1 cellular context compared by ENCODE assay signal in the genomic region with DNA sequence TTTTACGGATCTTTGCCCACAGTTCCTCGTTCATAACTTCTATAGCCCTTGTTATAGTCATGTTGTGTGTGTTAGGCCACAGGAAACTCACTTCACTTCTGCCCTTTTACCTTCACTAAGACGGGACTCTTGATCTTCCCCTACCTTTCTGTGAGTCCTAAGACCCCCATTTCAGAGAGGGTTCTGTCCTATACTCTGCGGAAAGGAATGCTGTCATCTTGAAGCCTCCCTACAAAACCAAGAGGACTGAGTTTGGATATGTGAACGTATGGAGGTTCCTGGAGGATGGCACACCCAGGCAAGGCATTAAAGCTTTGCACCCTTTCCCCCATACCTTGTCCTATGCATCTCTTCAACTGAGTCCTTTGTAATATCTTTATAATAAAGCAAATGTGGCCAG.
TF ChIP-seq lines count a peak whose summit lies in the region.

No MANE protein-coding gene starts in this region.

TF ChIP-seq in HepG2, 621 proteins besides CTCF, POLR2A, EP300 and RAD21:
- peak; percentile 29; the same call in 1 of the 2 replicates for TF ChIP-seq ZC3H13 (CRISPR knock-in tag; IDR thresholded peaks at IDR 0.05)
- TF ChIP-seq, protein P1, sequence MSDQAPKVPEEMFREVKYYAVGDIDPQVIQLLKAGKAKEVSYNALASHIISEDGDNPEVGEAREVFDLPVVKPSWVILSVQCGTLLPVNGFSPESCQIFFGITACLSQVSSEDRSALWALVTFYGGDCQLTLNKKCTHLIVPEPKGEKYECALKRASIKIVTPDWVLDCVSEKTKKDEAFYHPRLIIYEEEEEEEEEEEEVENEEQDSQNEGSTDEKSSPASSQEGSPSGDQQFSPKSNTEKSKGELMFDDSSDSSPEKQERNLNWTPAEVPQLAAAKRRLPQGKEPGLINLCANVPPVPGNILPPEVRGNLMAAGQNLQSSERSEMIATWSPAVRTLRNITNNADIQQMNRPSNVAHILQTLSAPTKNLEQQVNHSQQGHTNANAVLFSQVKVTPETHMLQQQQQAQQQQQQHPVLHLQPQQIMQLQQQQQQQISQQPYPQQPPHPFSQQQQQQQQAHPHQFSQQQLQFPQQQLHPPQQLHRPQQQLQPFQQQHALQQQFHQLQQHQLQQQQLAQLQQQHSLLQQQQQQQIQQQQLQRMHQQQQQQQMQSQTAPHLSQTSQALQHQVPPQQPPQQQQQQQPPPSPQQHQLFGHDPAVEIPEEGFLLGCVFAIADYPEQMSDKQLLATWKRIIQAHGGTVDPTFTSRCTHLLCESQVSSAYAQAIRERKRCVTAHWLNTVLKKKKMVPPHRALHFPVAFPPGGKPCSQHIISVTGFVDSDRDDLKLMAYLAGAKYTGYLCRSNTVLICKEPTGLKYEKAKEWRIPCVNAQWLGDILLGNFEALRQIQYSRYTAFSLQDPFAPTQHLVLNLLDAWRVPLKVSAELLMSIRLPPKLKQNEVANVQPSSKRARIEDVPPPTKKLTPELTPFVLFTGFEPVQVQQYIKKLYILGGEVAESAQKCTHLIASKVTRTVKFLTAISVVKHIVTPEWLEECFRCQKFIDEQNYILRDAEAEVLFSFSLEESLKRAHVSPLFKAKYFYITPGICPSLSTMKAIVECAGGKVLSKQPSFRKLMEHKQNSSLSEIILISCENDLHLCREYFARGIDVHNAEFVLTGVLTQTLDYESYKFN (CRISPR knock-in tag; conservative IDR thresholded peaks at IDR 0.05), result no peak
